Comparison of ENCODE assay signal across 8 cellular contexts in genomic region chr3:14651440-14652251, GRCh38. TPM values are rescaled to one million over a fixed set of nuclear protein-coding genes. Genes with fewer than 3 reads are reported as not detected.
DNase-seq lines count a peak whose midpoint lies in the region; ATAC-seq, FAIRE-seq and TF ChIP-seq lines count a peak whose summit lies in the region.

Gene CCDC174 (plus strand): TSS chr3:14651762. CDS start chr3:14651837, 75 bp downstream.

- H3K27me3 ChIP-seq in BE2C, result no peaks in the 10 kb centered on the region
- H3K27me3 ChIP-seq in layer of hippocampus (ENCODE audit: control insufficient read depth, insufficient read depth, low read length), result no peaks in the 10 kb centered on the region

- peak; percentile 41 for FAIRE-seq in colon (lab: Jason Lieb, UNC)

- H3K4me1 ChIP-seq in BE2C, result no peaks in the 10 kb centered on the region

- H3K4me3 ChIP-seq in BE2C (ENCODE audit: low read depth, low read length), result peak within 1 kb of the TSS; percentile 90

- TF ChIP-seq CTCF in BE2C (IDR thresholded peaks at IDR 0.05; ENCODE audit: low read depth, low read length), result no peak

- no peaks in the 10 kb centered on the region for H3K36me3 ChIP-seq in BE2C

- DNase-seq in BE2C (peak; percentile 83), GM19240 (ENCODE audit: insufficient read length, low spot score) (peak; percentile 89), NCI-H526 (lab: John Stamatoyannopoulos, UW) (peak; percentile 98 to 99)
- peak; percentile 94 for DNase-seq in activated CD4-positive, alpha-beta T cell treated with anti-CD3 and anti-CD28 coated beads for 48 hours
- peak; percentile 83 to 94 for DNase-seq in stimulated activated CD4-positive, alpha-beta T cell treated with anti-CD3 and anti-CD28 coated beads, Interleukin-1b, Interleukin-23, amount 100 ng/mL, for 4 hours (ENCODE audit: low read depth in 2 of 2)

- H3K9me3 ChIP-seq in BE2C, result no peaks in the 10 kb centered on the region

- ATAC-seq in HG03460 (IDR thresholded peaks at IDR 0.05; ENCODE audit: unreplicated experiment), result peak; percentile 98

- peak within 1 kb of the TSS; percentile 81 for H3K27ac ChIP-seq in layer of hippocampus (ENCODE audit: low read depth, low read length)

RNA-seq across cellular contexts. Expression of gene CCDC174, which starts in this region (rescaled TPM):
- 16.8 TPM for polyA plus RNA-seq in BE2C (2012; ENCODE audit: insufficient read depth, insufficient read length, low read depth)

Comparison
In these comparisons a context has a peak if more than half of its experiments do, and no peak if none do; other contexts are left out.
1. Peak in every context shown above with its lines: DNase-seq, ATAC-seq, H3K4me3 ChIP-seq and H3K27ac ChIP-seq.